17 cellular contexts compared by ENCODE assay signal in genomic region chr15:41942886-41943285, GRCh38. TPM values are rescaled to one million over a fixed set of nuclear protein-coding genes. Genes with fewer than 3 reads are reported as not detected.
DNase-seq lines count a peak whose midpoint lies in the region; ATAC-seq and TF ChIP-seq lines count a peak whose summit lies in the region.
"Had no signal": no experiment of that assay in that cellular context is flagged by ENCODE, and none has a peak within 500 bp of the region (broad histone marks: within the 10 kb centered on the region; RNA-seq: fewer than 3 reads in every experiment).

No MANE protein-coding gene starts in this region.

- intact Hi-C loops in IMR-90 (cut with micrococcal nuclease) = no loop called here
- intact Hi-C loops in dendritic cell treated with granulocyte-macrophage colony-stimulating factor and Interleukin-4, amounts not matched to agents 40 ng/mL and 50 ng/mL, for 4 days (cut with micrococcal nuclease) = no loop called here
- intact Hi-C loops in naive thymus-derived CD4-positive, alpha-beta T cell (cut with micrococcal nuclease) = no loop called here
- intact Hi-C loops in activated CD8-positive, alpha-beta T cell treated with anti-CD3 and anti-CD28 coated beads for 36 hours (cut with micrococcal nuclease) = no loop called here

- DNase-seq in T-helper 1 cell (no peak), IMR-90 (no peak), middle frontal gyrus (ENCODE audit: extremely low spot score, low spot score) (no peak)
- no peak for DNase-seq in naive thymus-derived CD4-positive, alpha-beta T cell
- DNase-seq in activated CD4-positive, CD25-positive, alpha-beta regulatory T cell (lab: John Stamatoyannopoulos, UW) = no peak
- no peak for DNase-seq in activated CD8-positive, alpha-beta T cell treated with anti-CD3 and anti-CD28 coated beads for 36 hours
- DNase-seq: 8988T; activated naive CD4-positive, alpha-beta T cell treated with Interleukin-2 at 50 U/mL for 16 hours; CD8-positive, alpha-beta T cell; effector CD8-positive, alpha-beta T cell; foreskin keratinocyte; midbrain; NCI-H1105; pancreas had no signal

- peak overlapping the region; percentile 99 for H3K14ac ChIP-seq in IMR-90 (replicated peaks; ENCODE audit: low read depth, low read length)

- H3K56ac ChIP-seq in IMR-90 (ENCODE audit: extremely low read depth, insufficient read depth, low read length) = no peak overlapping the region

- peak overlapping the region; percentile 30 for H3K27ac ChIP-seq in IMR-90 (ENCODE audit: insufficient read depth, low read length)
- no peak overlapping the region for H3K27ac ChIP-seq in naive thymus-derived CD4-positive, alpha-beta T cell (ENCODE audit: low read depth, low read length)
- H3K27ac ChIP-seq: foreskin keratinocyte had no signal

- peaks cover 46% of the 10 kb centered on the region for H3K4me1 ChIP-seq in IMR-90 (ENCODE audit: control insufficient read depth, insufficient read depth, low read length)
- peaks cover 7 to 10% of the 10 kb centered on the region in 2 donors for H3K4me1 ChIP-seq in naive thymus-derived CD4-positive, alpha-beta T cell (ENCODE audit: control insufficient read depth in 2 of 2, insufficient read depth in 2 of 2, low read length in 2 of 2)

- H4K5ac ChIP-seq in IMR-90 (ENCODE audit: low read depth, low read length) = peak overlapping the region; percentile 80

- peak overlapping the region; percentile 63 for H3K27ac Mint-ChIP-seq in T-helper 1 cell treated with Interleukin-12 subunit alpha and Interleukin-12 subunit beta and Interleukin-4 antibody, amounts not matched to agents 30 μg/mL and 1 μg/mL, for 36 hours
- H3K27ac Mint-ChIP-seq in dendritic cell treated with granulocyte-macrophage colony-stimulating factor and Interleukin-4, amounts not matched to agents 40 ng/mL and 50 ng/mL, for 4 days = peak overlapping the region; percentile 13
- peak overlapping the region in 6 of 9 donors; percentile 6 to 70 (median 56) for H3K27ac Mint-ChIP-seq in naive thymus-derived CD4-positive, alpha-beta T cell
- no peak overlapping the region for H3K27ac Mint-ChIP-seq in activated CD8-positive, alpha-beta T cell treated with anti-CD3 and anti-CD28 coated beads for 36 hours
- H3K27ac Mint-ChIP-seq: CD8-positive, alpha-beta T cell had no signal

- dilution Hi-C loops in IMR-90 (cut with HindIII; ENCODE audit: low sequenced_read_pairs, unreplicated experiment) = no loop called here

- TF ChIP-seq CTCF in IMR-90 (conservative IDR thresholded peaks at IDR 0.05; ENCODE audit: low read depth, low read length) = no peak
- TF ChIP-seq CTCF in activated CD8-positive, alpha-beta T cell treated with anti-CD3 and anti-CD28 coated beads for 36 hours (IDR thresholded peaks at IDR 0.05) = no peak

- H2BK20ac ChIP-seq in IMR-90 (ENCODE audit: low read depth, low read length) = peak overlapping the region; percentile 100

- peaks cover 31% of the 10 kb centered on the region for H3K36me3 Mint-ChIP-seq in T-helper 1 cell treated with Interleukin-12 subunit alpha and Interleukin-12 subunit beta and Interleukin-4 antibody, amounts not matched to agents 30 μg/mL and 1 μg/mL, for 36 hours (ENCODE audit: low read depth)
- H3K36me3 Mint-ChIP-seq in dendritic cell treated with granulocyte-macrophage colony-stimulating factor and Interleukin-4, amounts not matched to agents 40 ng/mL and 50 ng/mL, for 4 days (ENCODE audit: low read depth) = peaks cover 95% of the 10 kb centered on the region
- peaks cover 0 to 27% (median 5%) of the 10 kb centered on the region in 5 donors for H3K36me3 Mint-ChIP-seq in naive thymus-derived CD4-positive, alpha-beta T cell
- peaks cover 16% of the 10 kb centered on the region for H3K36me3 Mint-ChIP-seq in activated CD8-positive, alpha-beta T cell treated with anti-CD3 and anti-CD28 coated beads for 36 hours (ENCODE audit: low read depth)

- no peaks in the 10 kb centered on the region for H3K27me3 Mint-ChIP-seq in T-helper 1 cell treated with Interleukin-12 subunit alpha and Interleukin-12 subunit beta and Interleukin-4 antibody, amounts not matched to agents 30 μg/mL and 1 μg/mL, for 36 hours (ENCODE audit: low read depth)
- H3K27me3 Mint-ChIP-seq in dendritic cell treated with granulocyte-macrophage colony-stimulating factor and Interleukin-4, amounts not matched to agents 40 ng/mL and 50 ng/mL, for 4 days = no peaks in the 10 kb centered on the region
- no peaks in the 10 kb centered on the region for H3K27me3 Mint-ChIP-seq in naive thymus-derived CD4-positive, alpha-beta T cell
- H3K27me3 Mint-ChIP-seq in activated CD8-positive, alpha-beta T cell treated with anti-CD3 and anti-CD28 coated beads for 36 hours = no peaks in the 10 kb centered on the region

- peak overlapping the region; percentile 73 to 99 for H4K8ac ChIP-seq in IMR-90 (ENCODE audit: low read depth in 2 of 2, low read length in 2 of 2)

- TF ChIP-seq POLR2A in IMR-90 (IDR thresholded peaks at IDR 0.05; ENCODE audit: low read depth, low read length) = no peak

- no peaks in the 10 kb centered on the region for H3K9me3 Mint-ChIP-seq in T-helper 1 cell treated with Interleukin-12 subunit alpha and Interleukin-12 subunit beta and Interleukin-4 antibody, amounts not matched to agents 30 μg/mL and 1 μg/mL, for 36 hours
- no peaks in the 10 kb centered on the region for H3K9me3 Mint-ChIP-seq in dendritic cell treated with granulocyte-macrophage colony-stimulating factor and Interleukin-4, amounts not matched to agents 40 ng/mL and 50 ng/mL, for 4 days
- no peaks in the 10 kb centered on the region for H3K9me3 Mint-ChIP-seq in naive thymus-derived CD4-positive, alpha-beta T cell
- no peaks in the 10 kb centered on the region for H3K9me3 Mint-ChIP-seq in activated CD8-positive, alpha-beta T cell treated with anti-CD3 and anti-CD28 coated beads for 36 hours
- H3K9me3 Mint-ChIP-seq: CD8-positive, alpha-beta T cell had no signal

- ATAC-seq in IMR-90 (ENCODE audit: low read depth) = no peak
- ATAC-seq in naive thymus-derived CD4-positive, alpha-beta T cell = no peak
- ATAC-seq in activated CD8-positive, alpha-beta T cell treated with anti-CD3 and anti-CD28 coated beads for 36 hours = no peak
- ATAC-seq: CD8-positive, alpha-beta T cell; foreskin keratinocyte; HCT116; pancreas had no signal

- no TSS peak for BruUV-seq in IMR-90 (replicated peaks; lab: Mats Ljungman, UMichigan)

- peak overlapping the region; percentile 93; the same call in 2 of the 3 replicates for H2BK15ac ChIP-seq in IMR-90 (ENCODE audit: low read depth, low read length)

- no peaks in the 10 kb centered on the region for H4K20me1 ChIP-seq in IMR-90 (ENCODE audit: insufficient read depth, low read length)

- peak overlapping the region; percentile 99 for H2AK5ac ChIP-seq in IMR-90 (ENCODE audit: low read depth, low read length)

- H2BK120ac ChIP-seq in IMR-90 (ENCODE audit: low read depth, low read length) = peak overlapping the region; percentile 100

- CTCF ChIA-PET in IMR-90 (lab: Yijun Ruan, JAX) = interaction anchor here (1.2 kb wide), 1 partner anchor 13 kb away, joined by 3 read pairs; no protein-coding TSS in a partner anchor
- CTCF ChIA-PET in naive thymus-derived CD4-positive, alpha-beta T cell (lab: Charles Lee) = no interaction called here
- CTCF ChIA-PET in activated CD8-positive, alpha-beta T cell treated with anti-CD3 and anti-CD28 coated beads for 36 hours (lab: Charles Lee) = no interaction called here

- H4K91ac ChIP-seq in IMR-90 (ENCODE audit: insufficient read depth, low read depth, low read length) = peak overlapping the region; percentile 98

- peaks cover 35% of the 10 kb centered on the region for H3K4me1 Mint-ChIP-seq in T-helper 1 cell treated with Interleukin-12 subunit alpha and Interleukin-12 subunit beta and Interleukin-4 antibody, amounts not matched to agents 30 μg/mL and 1 μg/mL, for 36 hours (ENCODE audit: low read depth)
- peaks cover 23% of the 10 kb centered on the region for H3K4me1 Mint-ChIP-seq in dendritic cell treated with granulocyte-macrophage colony-stimulating factor and Interleukin-4, amounts not matched to agents 40 ng/mL and 50 ng/mL, for 4 days (ENCODE audit: low read depth)
- H3K4me1 Mint-ChIP-seq in naive thymus-derived CD4-positive, alpha-beta T cell = peaks cover 9 to 40% (median 16%) of the 10 kb centered on the region in 7 donors
- peaks cover 20% of the 10 kb centered on the region for H3K4me1 Mint-ChIP-seq in activated CD8-positive, alpha-beta T cell treated with anti-CD3 and anti-CD28 coated beads for 36 hours (ENCODE audit: low read depth)

- no peak overlapping the region for H2AFZ ChIP-seq in IMR-90 (replicated peaks; ENCODE audit: low read length, poor library complexity)

- no peak overlapping the region for H3K9ac ChIP-seq in IMR-90 (ENCODE audit: low read depth, low read length)

- H3K4ac ChIP-seq in IMR-90 (ENCODE audit: low read depth, low read length) = peak overlapping the region; percentile 100

- H3K4me3 ChIP-seq in IMR-90 (ENCODE audit: insufficient read depth, low read depth, low read length) = no peak overlapping the region
- H3K4me3 ChIP-seq in naive thymus-derived CD4-positive, alpha-beta T cell (ENCODE audit: low read length) = no peak overlapping the region
- H3K4me3 ChIP-seq: pancreas had no signal

- WGBS in IMR-90 (ENCODE audit: extremely low coverage in 2 of 2, insufficient read length in 1 of 2), 2 experiments = 100% methylated on average over 1 of the region's 7 CpGs; no CpG with 5 or more reads in 1 of the 2 experiments

- peak overlapping the region; percentile 97 for H2BK5ac ChIP-seq in IMR-90 (ENCODE audit: low read depth, low read length, poor library complexity, severe bottlenecking)

- peaks cover 55% of the 10 kb centered on the region for H3K9me1 ChIP-seq in IMR-90 (ENCODE audit: insufficient read depth, low read length)

- no peak overlapping the region for H3K4me2 ChIP-seq in IMR-90 (ENCODE audit: low read depth, low read length)

- peaks cover 1% of the 10 kb centered on the region; the same call in 1 of the 2 replicates for H3K36me3 ChIP-seq in IMR-90 (ENCODE audit: control insufficient read depth, insufficient read depth, low read length)
- H3K36me3 ChIP-seq in naive thymus-derived CD4-positive, alpha-beta T cell (ENCODE audit: control insufficient read depth in 2 of 3, insufficient read depth in 3 of 3, low read length in 3 of 3) = peaks cover 0 to 20% (median 0%) of the 10 kb centered on the region in 3 experiments

- no peak for TF ChIP-seq RAD21 in IMR-90 (IDR thresholded peaks at IDR 0.05; ENCODE audit: low read length)

- peak overlapping the region; percentile 93 for H3K18ac ChIP-seq in IMR-90 (ENCODE audit: low read depth, low read length)

- no peaks in the 10 kb centered on the region for H3K9me3 ChIP-seq in IMR-90 (ENCODE audit: control insufficient read depth, insufficient read depth, low read length)
- H3K9me3 ChIP-seq in naive thymus-derived CD4-positive, alpha-beta T cell (ENCODE audit: control insufficient read depth in 2 of 3, low read length in 3 of 3) = no peaks in the 10 kb centered on the region
- H3K9me3 ChIP-seq: pancreas had no signal

- H3K4me3 Mint-ChIP-seq in T-helper 1 cell treated with Interleukin-12 subunit alpha and Interleukin-12 subunit beta and Interleukin-4 antibody, amounts not matched to agents 30 μg/mL and 1 μg/mL, for 36 hours = no peak overlapping the region
- no peak overlapping the region for H3K4me3 Mint-ChIP-seq in dendritic cell treated with granulocyte-macrophage colony-stimulating factor and Interleukin-4, amounts not matched to agents 40 ng/mL and 50 ng/mL, for 4 days
- H3K4me3 Mint-ChIP-seq in naive thymus-derived CD4-positive, alpha-beta T cell = no peak overlapping the region
- no peak overlapping the region for H3K4me3 Mint-ChIP-seq in activated CD8-positive, alpha-beta T cell treated with anti-CD3 and anti-CD28 coated beads for 36 hours
- H3K4me3 Mint-ChIP-seq: CD8-positive, alpha-beta T cell had no signal

- peak overlapping the region; percentile 100 for H2AK9ac ChIP-seq in IMR-90 (replicated peaks; ENCODE audit: low read depth, low read length, poor library complexity)

- peaks cover 54 to 84% of the 10 kb centered on the region in 2 experiments for H3K79me1 ChIP-seq in IMR-90 (ENCODE audit: low read depth in 1 of 2, low read length in 2 of 2)

- H3K27me3 ChIP-seq in IMR-90 (ENCODE audit: control insufficient read depth, insufficient read depth, low read length) = no peaks in the 10 kb centered on the region
- H3K27me3 ChIP-seq in naive thymus-derived CD4-positive, alpha-beta T cell (ENCODE audit: control insufficient read depth in 2 of 2, insufficient read depth in 2 of 2, low read length in 2 of 2) = no peaks in the 10 kb centered on the region
- H3K27me3 ChIP-seq: foreskin keratinocyte, pancreas had no signal

- in situ Hi-C loops in IMR-90 (cut with MboI; ENCODE audit: low sequenced_read_pairs) = no loop called here

- POLR2A ChIA-PET in IMR-90 (lab: Charles Lee; ENCODE audit: unreplicated experiment) = no interaction called here
- POLR2A ChIA-PET in naive thymus-derived CD4-positive, alpha-beta T cell (lab: Charles Lee) = interaction anchor here (0.6 to 1.2 kb wide), 4 partner anchors 8 to 111 kb away, joined by 3 to 4 read pairs (median 3); no protein-coding TSS in a partner anchor
- POLR2A ChIA-PET in activated CD8-positive, alpha-beta T cell treated with anti-CD3 and anti-CD28 coated beads for 36 hours (lab: Charles Lee) = interaction anchor here (0.6 to 1.3 kb wide), 3 partner anchors 11 to 24 kb away, joined by 3 to 4 read pairs (median 3); no protein-coding TSS in a partner anchor

- H3K23ac ChIP-seq in IMR-90 (ENCODE audit: low read depth, low read length) = peak overlapping the region; percentile 98; the same call in 1 of the 2 replicates

RNA-seq across cellular contexts. Expression of gene EHD4, which starts 29.5 kb away (rescaled TPM):
- total RNA-seq in IMR-90 (2012; rRNA removed) = 26.4 and 29.0 TPM in 2 replicates
- polyA plus RNA-seq in IMR-90 (2012; rRNA removed) = 21.0 and 21.1 TPM in 2 replicates
- 13.2 and 20.3 TPM in 2 replicates for polyA plus RNA-seq in IMR-90 (2012; cell fraction: cytosol; rRNA removed)
- 10.2 and 11.2 TPM in 2 replicates for polyA plus RNA-seq in IMR-90 (2012; cell fraction: nucleus; rRNA removed; ENCODE audit: low replicate concordance)
- total RNA-seq in naive thymus-derived CD4-positive, alpha-beta T cell = 10 to 100 TPM; 10.4 to 48.3 (median 23.7) TPM
- 1 to 10 TPM; 5.6 to 8.9 TPM for polyA plus RNA-seq in naive thymus-derived CD4-positive, alpha-beta T cell
- 10 to 100 TPM; 22.3 to 22.6 TPM for total RNA-seq in activated CD8-positive, alpha-beta T cell treated with anti-CD3 and anti-CD28 coated beads for 36 hours

RNA-seq across cellular contexts. Expression of gene SPTBN5, which starts 49.0 kb away (rescaled TPM):
- total RNA-seq in IMR-90 (2012; rRNA removed) = under 0.01 TPM in 2 replicates
- polyA plus RNA-seq in IMR-90 (2012; rRNA removed) = 0.37 and 0.38 TPM in 2 replicates
- 0.10 and 0.12 TPM in 2 replicates for polyA plus RNA-seq in IMR-90 (2012; cell fraction: cytosol; rRNA removed)
- 2.3 and 3.5 TPM in 2 replicates for polyA plus RNA-seq in IMR-90 (2012; cell fraction: nucleus; rRNA removed; ENCODE audit: low replicate concordance)
- total RNA-seq in naive thymus-derived CD4-positive, alpha-beta T cell = 1 to 10 TPM; 1.4 to 2.7 (median 1.9) TPM
- polyA plus RNA-seq in naive thymus-derived CD4-positive, alpha-beta T cell = under 1 TPM in 1 of 2 donors, not detected in 1; 0.12 TPM
- total RNA-seq in activated CD8-positive, alpha-beta T cell treated with anti-CD3 and anti-CD28 coated beads for 36 hours = under 1 TPM; 0.11 to 0.14 TPM
